17 cellular contexts compared by ENCODE assay signal in the genomic region with DNA sequence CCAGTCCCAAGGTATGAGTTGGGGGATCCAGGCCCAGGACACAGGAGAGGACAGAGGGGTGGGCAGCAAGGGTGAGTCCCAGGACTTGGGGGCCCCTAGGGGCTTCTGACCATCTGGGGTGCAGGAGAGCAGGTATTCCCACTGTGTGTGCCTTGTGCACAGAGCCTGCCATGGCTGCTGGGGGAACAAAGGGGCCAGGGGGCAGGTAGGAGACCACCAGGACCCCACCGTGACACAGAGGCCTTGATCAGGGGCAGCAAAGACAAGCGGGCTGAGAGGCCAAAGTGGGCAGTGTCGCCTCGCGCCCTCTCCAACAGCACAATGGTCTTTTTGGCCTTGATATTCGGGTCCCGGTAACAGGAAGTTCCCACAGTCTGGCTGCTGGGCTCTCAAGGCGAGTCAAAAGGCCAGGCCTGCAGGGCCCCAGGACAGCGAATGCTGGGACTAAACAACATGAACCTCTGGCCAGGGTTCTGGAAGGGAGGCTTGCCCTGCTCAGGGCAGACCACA. TPM values are rescaled to one million over a fixed set of nuclear protein-coding genes. Genes with fewer than 3 reads are reported as not detected.
DNase-seq lines count a peak whose midpoint lies in the region; ATAC-seq, FAIRE-seq and TF ChIP-seq lines count a peak whose summit lies in the region.
"Had no signal": no experiment of that assay in that cellular context is flagged by ENCODE, and none has a peak within 500 bp of the region (broad histone marks: within the 10 kb centered on the region; RNA-seq: fewer than 3 reads in every experiment).

No MANE protein-coding gene starts in this region.

- no peaks in the 10 kb centered on the region for H3K79me2 ChIP-seq in HepG2 (ENCODE audit: insufficient read depth, low read length)
- H3K79me2 ChIP-seq: hepatocyte had no signal

- FAIRE-seq in HepG2 (lab: Jason Lieb, UNC): no peak

- H3K27me3 ChIP-seq in liver (ENCODE audit: control insufficient read depth in 4 of 4, insufficient read depth in 4 of 4, low read length in 3 of 4): no peaks in the 10 kb centered on the region
- H3K27me3 ChIP-seq in HepG2 (ENCODE audit: control insufficient read depth in 1 of 2, insufficient read depth in 2 of 2, low read length in 2 of 2): peaks cover 28 to 96% of the 10 kb centered on the region in 2 experiments
- H3K27me3 ChIP-seq in upper lobe of left lung: no peaks in the 10 kb centered on the region
- H3K27me3 ChIP-seq: hepatocyte had no signal

- no peaks in the 10 kb centered on the region for H3K27me3 Mint-ChIP-seq in activated naive CD8-positive, alpha-beta T cell treated with anti-CD3 and anti-CD28 coated beads for 36 hours
- no peaks in the 10 kb centered on the region for H3K27me3 Mint-ChIP-seq in naive B cell

- BruUV-seq in HepG2 (replicated peaks; lab: Mats Ljungman, UMichigan): no TSS peak

- H3K4me3 Mint-ChIP-seq in activated naive CD8-positive, alpha-beta T cell treated with anti-CD3 and anti-CD28 coated beads for 36 hours: no peak overlapping the region
- H3K4me3 Mint-ChIP-seq in naive B cell: peak overlapping the region; percentile 30 to 88 (median 76)

- POLR2A ChIA-PET in HepG2 (lab: Yijun Ruan, JAX): no interaction called here

- H2AFZ ChIP-seq in HepG2 (ENCODE audit: low read length): no peak overlapping the region
- H2AFZ ChIP-seq: hepatocyte had no signal

- H3K4me1 Mint-ChIP-seq in activated naive CD8-positive, alpha-beta T cell treated with anti-CD3 and anti-CD28 coated beads for 36 hours: peaks cover 24% of the 10 kb centered on the region
- H3K4me1 Mint-ChIP-seq in naive B cell: peaks cover 74 to 92% (median 87%) of the 10 kb centered on the region in 3 donors

- ATAC-seq in HepG2: no peak
- ATAC-seq in naive B cell (ENCODE audit: low read depth in 2 of 2): peak in 1 of 2 donors; percentile 2
- ATAC-seq in upper lobe of left lung (ENCODE audit: low FRiP score in 2 of 2): no peak
- ATAC-seq: left colon, PC-3 had no signal

- H3K4me1 ChIP-seq in liver (ENCODE audit: control insufficient read depth in 4 of 4, insufficient read depth in 4 of 4, low read length in 3 of 4): peaks cover 0 to 6% (median 0%) of the 10 kb centered on the region in 4 donors
- H3K4me1 ChIP-seq in HepG2 (ENCODE audit: insufficient read depth, low read length): peaks cover 19% of the 10 kb centered on the region; the same call in 1 of the 2 replicates
- peaks cover 49 to 83% (median 63%) of the 10 kb centered on the region in 4 donors for H3K4me1 ChIP-seq in upper lobe of left lung

- DNase-seq in HepG2 (ENCODE audit: low spot score) (no peak), naive B cell (no peak), upper lobe of left lung (peak in 1 of 2 donors; percentile 46), islet precursor cell (no peak), activated T-cell treated with anti-CD3 and anti-CD28 coated beads for 4 hours (no peak), NCI-H2171 treated with DMSO at 0.1 percent for 48 hours (lab: John Stamatoyannopoulos, UW) (no peak)
- no peak for DNase-seq in activated naive CD8-positive, alpha-beta T cell treated with anti-CD3 and anti-CD28 coated beads for 36 hours
- DNase-seq: activated CD8-positive, alpha-beta memory T cell treated with anti-CD3 and anti-CD28 coated beads, Interleukin-2, amount 50 U/mL, for 48 hours; left colon; NCI-H1436 treated with DMSO at 0.1 percent for 48 hours; NCI-H510A treated with DMSO at 0.1 percent for 48 hours; PC-3 had no signal

- H3K27ac Mint-ChIP-seq in activated naive CD8-positive, alpha-beta T cell treated with anti-CD3 and anti-CD28 coated beads for 36 hours: peak overlapping the region; percentile 79
- peak overlapping the region; percentile 93 to 97 (median 95) for H3K27ac Mint-ChIP-seq in naive B cell

- H3K9me3 ChIP-seq in liver (ENCODE audit: control insufficient read depth in 4 of 4, low read length in 3 of 4) (no peaks in the 10 kb centered on the region), HepG2 (ENCODE audit: low read length) (no peaks in the 10 kb centered on the region), upper lobe of left lung (no peaks in the 10 kb centered on the region)

- H3K27ac ChIP-seq in liver (ENCODE audit: low read depth in 1 of 2, low read length in 2 of 2): no peak overlapping the region
- no peak overlapping the region for H3K27ac ChIP-seq in HepG2 (ENCODE audit: extremely low read length, insufficient read depth, low read length)
- H3K27ac ChIP-seq in upper lobe of left lung: peak overlapping the region; percentile 7 to 93 (median 44)
- H3K27ac ChIP-seq: epithelial cell of prostate, hepatocyte, KMS-11 had no signal

- TF ChIP-seq POLR2A in HepG2 (IDR thresholded peaks at IDR 0.05; ENCODE audit: insufficient read depth in 1 of 2, low read depth in 2 of 2, low read length in 2 of 2) (no peak), upper lobe of left lung (IDR thresholded peaks at IDR 0.05) (no peak)

- in situ Hi-C loops in HepG2 (cut with HindIII; ENCODE audit: extremely low pct_ligation_motif_present, low pct_unique_long_range_greater_than_20kb): no loop called here

- no peak for TF ChIP-seq EP300 in HepG2 (IDR thresholded peaks at IDR 0.05; ENCODE audit: low read depth in 2 of 2, low read length in 2 of 2)
- no peak for TF ChIP-seq EP300 in HepG2 (CRISPR knock-in tag; IDR thresholded peaks at IDR 0.05; ENCODE audit: borderline replicate concordance)
- TF ChIP-seq EP300 in upper lobe of left lung (IDR thresholded peaks at IDR 0.05): no peak

- CTCF ChIA-PET in HepG2 (lab: Yijun Ruan, JAX; ENCODE audit: low intra/inter-chr PET ratio, low total read pairs): no interaction called here

- peaks cover 0 to 2% (median 0%) of the 10 kb centered on the region in 4 donors for H3K36me3 ChIP-seq in liver (ENCODE audit: control insufficient read depth in 4 of 4, insufficient read depth in 3 of 4, low read depth in 1 of 4, low read length in 3 of 4)
- no peaks in the 10 kb centered on the region for H3K36me3 ChIP-seq in HepG2 (replicated peaks in 1 of 2; ENCODE audit: control insufficient read depth in 1 of 2, insufficient read depth in 2 of 2, low read length in 2 of 2)
- H3K36me3 ChIP-seq in upper lobe of left lung: peaks cover 0 to 5% (median 0%) of the 10 kb centered on the region in 4 donors

- no peak overlapping the region for H3K9ac ChIP-seq in liver (ENCODE audit: low read depth in 1 of 2, low read length in 2 of 2)
- no peak overlapping the region for H3K9ac ChIP-seq in HepG2 (ENCODE audit: insufficient read depth, low read depth, low read length)
- H3K9ac ChIP-seq: KMS-11 had no signal

- H3K4me3 ChIP-seq in liver (ENCODE audit: low read depth in 1 of 3, low read length in 3 of 3): no peak overlapping the region
- H3K4me3 ChIP-seq in HepG2 (replicated peaks in 1 of 3; ENCODE audit: insufficient read depth in 1 of 3, low read depth in 2 of 3, low read length in 3 of 3): no peak overlapping the region
- no peak overlapping the region for H3K4me3 ChIP-seq in upper lobe of left lung
- H3K4me3 ChIP-seq: hepatocyte had no signal

- intact Hi-C loops in HepG2 (cut with micrococcal nuclease; ENCODE audit: unreplicated experiment): no loop called here

- H3K4me2 ChIP-seq in HepG2 (ENCODE audit: low read depth, low read length): no peak overlapping the region
- H3K4me2 ChIP-seq: hepatocyte, KMS-11 had no signal

- no peaks in the 10 kb centered on the region for H3K36me3 Mint-ChIP-seq in activated naive CD8-positive, alpha-beta T cell treated with anti-CD3 and anti-CD28 coated beads for 36 hours
- H3K36me3 Mint-ChIP-seq in naive B cell: no peaks in the 10 kb centered on the region

- no peak for TF ChIP-seq RAD21 in liver (IDR thresholded peaks at IDR 0.05)
- TF ChIP-seq RAD21 in HepG2 (CRISPR knock-in tag; IDR thresholded peaks at IDR 0.05): no peak

- no peaks in the 10 kb centered on the region for H3K9me3 Mint-ChIP-seq in activated naive CD8-positive, alpha-beta T cell treated with anti-CD3 and anti-CD28 coated beads for 36 hours
- no peaks in the 10 kb centered on the region for H3K9me3 Mint-ChIP-seq in naive B cell

- TF ChIP-seq CTCF in liver (IDR thresholded peaks at IDR 0.05; ENCODE audit: low read depth, low read length, missing input control) (no peak), HepG2 (CRISPR knock-in tag; IDR thresholded peaks at IDR 0.05) (no peak), upper lobe of left lung (IDR thresholded peaks at IDR 0.05) (no peak)

- 77% methylated on average over 9 of the region's 9 CpGs for WGBS in liver
- no CpG with 5 or more reads among the region's 9 CpGs for WGBS in HepG2 (ENCODE audit: low lambda C conversion rate)
- WGBS in upper lobe of left lung, 2 donors: 69 to 70% methylated on average over 9 of the region's 9 CpGs

- H4K20me1 ChIP-seq in HepG2 (ENCODE audit: insufficient read depth, low read length): no peaks in the 10 kb centered on the region

RNA-seq across cellular contexts. Expression of gene GPR17, which starts 12.3 kb away (rescaled TPM):
- under 1 TPM in 1 of 2 donors, not detected in 1; 0.14 TPM for total RNA-seq in liver
- under 1 TPM; 0.03 to 0.07 TPM for polyA plus RNA-seq in liver
- not detected in 2 replicates for total RNA-seq in HepG2 (2016; rRNA removed; fragmentation: Illumina TruSeq; extraction: Trizol)
- total RNA-seq in HepG2 (2016; cell fraction: cytosol; rRNA removed; fragmentation: Illumina TruSeq; extraction: Trizol; ENCODE audit: low read depth): not detected in 2 replicates
- not detected in 2 replicates for total RNA-seq in HepG2 (2016; cell fraction: insoluble cytoplasmic fraction; rRNA removed; fragmentation: Illumina TruSeq; extraction: Trizol)
- total RNA-seq in HepG2 (2016; cell fraction: membrane; rRNA removed; fragmentation: Illumina TruSeq; extraction: Trizol): not detected in 2 replicates
- not detected in 2 replicates for total RNA-seq in HepG2 (2016; cell fraction: nucleus; rRNA removed; fragmentation: Illumina TruSeq; extraction: Trizol)
- not detected in 2 replicates for polyA plus RNA-seq in HepG2 (2011; rRNA removed)
- not detected in 2 replicates for polyA plus RNA-seq in HepG2 (2011; cell fraction: cytosol; rRNA removed)
- polyA plus RNA-seq in HepG2 (2011; cell fraction: nucleus; rRNA removed): not detected in 2 replicates
- not detected in 2 replicates for polyA plus RNA-seq in HepG2 (2012)
- polyA plus RNA-seq in HepG2 (2016; cell fraction: cytosol; fragmentation: Illumina TruSeq; extraction: Trizol; ENCODE audit: low read depth): not detected in 2 replicates
- polyA plus RNA-seq in HepG2 (2016; cell fraction: insoluble cytoplasmic fraction; fragmentation: Illumina TruSeq; extraction: Trizol; ENCODE audit: low read depth): not detected in 2 replicates
- not detected in 2 replicates for polyA plus RNA-seq in HepG2 (2016; cell fraction: membrane; fragmentation: Illumina TruSeq; extraction: Trizol; ENCODE audit: low read depth)
- not detected in 2 replicates for polyA plus RNA-seq in HepG2 (2016; cell fraction: nucleus; fragmentation: Illumina TruSeq; extraction: Trizol; ENCODE audit: insufficient read depth, low read depth)
- 0.08 TPM in 1 of 2 replicates, not detected in the other for polyA minus RNA-seq in HepG2 (2011; rRNA and poly(A)+ RNA removed; ENCODE audit: low replicate concordance)
- not detected in 2 replicates for polyA minus RNA-seq in HepG2 (2011; cell fraction: cytosol; rRNA and poly(A)+ RNA removed)
- not detected in 2 replicates for polyA minus RNA-seq in HepG2 (2011; cell fraction: nucleus; rRNA and poly(A)+ RNA removed)
- not detected for total RNA-seq in activated naive CD8-positive, alpha-beta T cell treated with anti-CD3 and anti-CD28 coated beads for 36 hours
- polyA plus RNA-seq in naive B cell (ENCODE audit: low read depth in 6 of 6): not detected
- total RNA-seq in upper lobe of left lung: under 1 TPM in 3 of 6 donors, not detected in 3; 0.17 to 0.46 (median 0.24) TPM
- total RNA-seq: hepatocyte, osteoblast had no signal

RNA-seq across cellular contexts. Expression of gene LIMS2, which starts 41.7 kb away (rescaled TPM):
- 10 to 100 TPM in 1 of 2 donors, 1 to 10 TPM in 1; 1.4 to 15.6 TPM for total RNA-seq in liver
- 10 to 100 TPM; 16.5 to 17.9 TPM for polyA plus RNA-seq in liver
- total RNA-seq in HepG2 (2016; rRNA removed; fragmentation: Illumina TruSeq; extraction: Trizol): 0.90 and 1.0 TPM in 2 replicates
- 1.9 and 3.6 TPM in 2 replicates for total RNA-seq in HepG2 (2016; cell fraction: cytosol; rRNA removed; fragmentation: Illumina TruSeq; extraction: Trizol; ENCODE audit: low read depth)
- total RNA-seq in HepG2 (2016; cell fraction: insoluble cytoplasmic fraction; rRNA removed; fragmentation: Illumina TruSeq; extraction: Trizol): 0.85 and 1.2 TPM in 2 replicates
- total RNA-seq in HepG2 (2016; cell fraction: membrane; rRNA removed; fragmentation: Illumina TruSeq; extraction: Trizol): 2.6 and 3.9 TPM in 2 replicates
- 0.56 and 0.81 TPM in 2 replicates for total RNA-seq in HepG2 (2016; cell fraction: nucleus; rRNA removed; fragmentation: Illumina TruSeq; extraction: Trizol)
- polyA plus RNA-seq in HepG2 (2011; rRNA removed): 1.9 and 2.0 TPM in 2 replicates
- 2.1 and 3.1 TPM in 2 replicates for polyA plus RNA-seq in HepG2 (2011; cell fraction: cytosol; rRNA removed)
- polyA plus RNA-seq in HepG2 (2011; cell fraction: nucleus; rRNA removed): 2.0 and 2.2 TPM in 2 replicates
- polyA plus RNA-seq in HepG2 (2012): 2.1 and 3.9 TPM in 2 replicates
- polyA plus RNA-seq in HepG2 (2016; cell fraction: cytosol; fragmentation: Illumina TruSeq; extraction: Trizol; ENCODE audit: low read depth): 8.9 and 10.7 TPM in 2 replicates
- 2.4 and 3.4 TPM in 2 replicates for polyA plus RNA-seq in HepG2 (2016; cell fraction: insoluble cytoplasmic fraction; fragmentation: Illumina TruSeq; extraction: Trizol; ENCODE audit: low read depth)
- 8.6 and 9.2 TPM in 2 replicates for polyA plus RNA-seq in HepG2 (2016; cell fraction: membrane; fragmentation: Illumina TruSeq; extraction: Trizol; ENCODE audit: low read depth)
- polyA plus RNA-seq in HepG2 (2016; cell fraction: nucleus; fragmentation: Illumina TruSeq; extraction: Trizol; ENCODE audit: insufficient read depth, low read depth): 1.5 TPM in 2 replicates
- polyA minus RNA-seq in HepG2 (2011; rRNA and poly(A)+ RNA removed; ENCODE audit: low replicate concordance): 0.07 and 4.5 TPM in 2 replicates
- polyA minus RNA-seq in HepG2 (2011; cell fraction: cytosol; rRNA and poly(A)+ RNA removed): 1.2 and 1.9 TPM in 2 replicates
- polyA minus RNA-seq in HepG2 (2011; cell fraction: nucleus; rRNA and poly(A)+ RNA removed): 1.2 and 1.6 TPM in 2 replicates
- 10 to 100 TPM; 14.6 to 15.8 TPM for total RNA-seq in activated naive CD8-positive, alpha-beta T cell treated with anti-CD3 and anti-CD28 coated beads for 36 hours
- polyA plus RNA-seq in naive B cell (ENCODE audit: low read depth in 6 of 6): 10 to 100 TPM; 11.2 to 60.4 (median 27.7) TPM
- 100 to 1,000 TPM in 4 of 6 donors, 10 to 100 TPM in 2; 33.6 to 169 (median 109) TPM for total RNA-seq in upper lobe of left lung

Comparison
In these comparisons a context has a peak if more than half of its experiments do, and no peak if none do; other contexts are left out.
1. H3K27ac ChIP-seq: peak in upper lobe of left lung (4 of 4); none in liver (0 of 2) and HepG2 (single experiment).